ENCODE assay signal across 8 cellular contexts in genomic region chr10:104339469-104340098, GRCh38. TPM values are rescaled to one million over a fixed set of nuclear protein-coding genes. Genes with fewer than 3 reads are reported as not detected.
DNase-seq lines count a peak whose midpoint lies in the region; ATAC-seq, FAIRE-seq and TF ChIP-seq lines count a peak whose summit lies in the region.

No MANE protein-coding gene starts in this region.

- ATAC-seq in stimulated activated memory B cell treated with anti-CD40 and anti-IgM and Interleukin-4, amounts not matched to agents 10 μg/mL and 1 μg/mL and 100 μg/mL, for 72 hours = no peak
- ATAC-seq in HG03175 (IDR thresholded peaks at IDR 0.05; ENCODE audit: unreplicated experiment) (no peak), HG03196 (IDR thresholded peaks at IDR 0.05; ENCODE audit: unreplicated experiment) (no peak), GM21717 (IDR thresholded peaks at IDR 0.05; ENCODE audit: unreplicated experiment) (no peak)

- H3K27ac Mint-ChIP-seq in stimulated activated memory B cell treated with anti-CD40 and anti-IgM and Interleukin-4, amounts not matched to agents 10 μg/mL and 1 μg/mL and 100 μg/mL, for 72 hours = peak overlapping the region; percentile 96

- H3K36me3 Mint-ChIP-seq in stimulated activated memory B cell treated with anti-CD40 and anti-IgM and Interleukin-4, amounts not matched to agents 10 μg/mL and 1 μg/mL and 100 μg/mL, for 72 hours = no peaks in the 10 kb centered on the region

- no peak for TF ChIP-seq CTCF in 22Rv1 (IDR thresholded peaks at IDR 0.05)

- FAIRE-seq in islet of Langerhans (lab: Jason Lieb, UNC) = peak; percentile 53

- H3K27me3 Mint-ChIP-seq in stimulated activated memory B cell treated with anti-CD40 and anti-IgM and Interleukin-4, amounts not matched to agents 10 μg/mL and 1 μg/mL and 100 μg/mL, for 72 hours = no peaks in the 10 kb centered on the region

- H3K27ac ChIP-seq in 22Rv1 = peak overlapping the region; percentile 97

- peaks cover 28% of the 10 kb centered on the region for H3K4me1 Mint-ChIP-seq in stimulated activated memory B cell treated with anti-CD40 and anti-IgM and Interleukin-4, amounts not matched to agents 10 μg/mL and 1 μg/mL and 100 μg/mL, for 72 hours

- H3K4me3 Mint-ChIP-seq in stimulated activated memory B cell treated with anti-CD40 and anti-IgM and Interleukin-4, amounts not matched to agents 10 μg/mL and 1 μg/mL and 100 μg/mL, for 72 hours = peak overlapping the region; percentile 93

- H3K9me3 Mint-ChIP-seq in stimulated activated memory B cell treated with anti-CD40 and anti-IgM and Interleukin-4, amounts not matched to agents 10 μg/mL and 1 μg/mL and 100 μg/mL, for 72 hours = no peaks in the 10 kb centered on the region

- peak; percentile 10 for DNase-seq in HT-29 (ENCODE audit: low spot score)
- peak; percentile 88 for DNase-seq in astrocyte of the hippocampus (ENCODE audit: low read depth, low spot score)

RNA-seq across cellular contexts. Expression of gene ITPRIP, which starts 1.3 kb away (rescaled TPM):
- 1.9 and 2.4 TPM in 2 replicates for total RNA-seq in HT-29 (2014; rRNA removed; shearing (Covaris generic))

RNA-seq across cellular contexts. Expression of gene CFAP58, which starts 14.0 kb away (rescaled TPM):
- 0.03 TPM in 1 of 2 replicates, not detected in the other for total RNA-seq in HT-29 (2014; rRNA removed; shearing (Covaris generic))
